1 cellular context compared by ENCODE assay signal in the genomic region with DNA sequence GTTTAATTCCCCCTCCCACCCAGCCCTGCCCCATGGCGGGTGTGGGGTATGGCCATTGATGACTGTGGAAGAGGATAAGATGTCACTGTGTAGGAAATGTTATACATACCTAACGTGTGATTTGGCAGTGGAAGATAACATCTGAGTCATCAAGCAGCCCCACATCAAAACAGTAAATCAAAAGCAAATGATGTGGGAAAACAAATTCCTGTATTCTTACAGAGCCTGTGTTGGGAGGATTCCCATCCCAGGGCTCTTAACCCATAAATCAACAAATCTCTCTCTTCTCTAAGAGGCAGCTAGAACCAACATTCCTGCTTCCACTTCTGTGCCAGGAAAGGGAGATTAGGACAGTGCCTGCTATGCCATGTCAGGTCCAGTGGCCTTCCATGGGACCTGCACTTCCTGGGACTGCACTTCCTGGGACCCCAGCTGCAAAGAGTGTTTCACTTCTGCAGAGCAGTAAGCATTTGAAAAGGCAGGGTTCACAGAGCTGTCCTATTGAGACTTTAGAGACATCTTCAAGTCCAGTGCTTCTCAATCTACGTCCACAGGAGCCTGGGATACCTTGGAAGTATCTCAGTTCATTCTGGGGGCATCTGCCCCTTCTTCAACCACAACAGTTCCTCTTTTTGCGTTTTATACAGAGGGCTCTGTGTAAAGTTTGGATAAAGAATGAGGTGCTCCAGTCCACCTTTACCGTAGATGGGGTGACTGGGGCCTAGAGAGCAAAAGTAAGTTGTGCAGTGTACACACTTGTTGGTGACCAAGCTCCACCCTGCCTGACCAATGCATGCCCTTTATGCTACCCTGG.
TF ChIP-seq lines count a peak whose summit lies in the region.

No MANE protein-coding gene starts in this region.

TF ChIP-seq in SK-N-SH, 30 proteins besides CTCF, POLR2A, EP300 and RAD21 (continued from another document):
- TF ChIP-seq REST (IDR thresholded peaks at IDR 0.05; ENCODE audit: low read depth, low read length) (0 out of 2 replicates have a peak, but pooled peaks have one; percentile 64), TCF12 (IDR thresholded peaks at IDR 0.05) (peak; percentile 99), JUND (IDR thresholded peaks at IDR 0.05) (peak; percentile 100), FOSL2 (IDR thresholded peaks at IDR 0.05; ENCODE audit: borderline replicate concordance, low read depth) (peak; percentile 100), MXI1 (IDR thresholded peaks at IDR 0.05; ENCODE audit: low read depth, low read length) (no peak), SIN3A (IDR thresholded peaks at IDR 0.05; ENCODE audit: borderline replicate concordance, low read depth, low read length) (peak; percentile 95), POLR2AphosphoS5 (IDR thresholded peaks at IDR 0.05; ENCODE audit: low read depth, low read length) (peak; percentile 95), USF1 (IDR thresholded peaks at IDR 0.05; ENCODE audit: borderline replicate concordance, low read depth) (0 out of 2 replicates have a peak, but pooled peaks have one; percentile 35), IRF3 (IDR thresholded peaks at IDR 0.05; ENCODE audit: low read depth, low read length) (no peak), FOXJ3 (CRISPR knock-in tag; IDR thresholded peaks at IDR 0.05) (no peak), YY1 (IDR thresholded peaks at IDR 0.05; ENCODE audit: low read depth) (no peak), GABPA (IDR thresholded peaks at IDR 0.05; ENCODE audit: low read depth) (0 out of 2 replicates have a peak, but pooled peaks have one; percentile 31), MEF2A (IDR thresholded peaks at IDR 0.05; ENCODE audit: borderline replicate concordance, low read depth) (peak; percentile 73; the same call in 1 of the 2 replicates), SMC3 (IDR thresholded peaks at IDR 0.05; ENCODE audit: low read depth, low read length) (no peak), RFX5 (IDR thresholded peaks at IDR 0.05; ENCODE audit: low read length) (no peak), GATA2 (CRISPR knock-in tag; IDR thresholded peaks at IDR 0.05) (no peak), TAF1 (IDR thresholded peaks at IDR 0.05; ENCODE audit: borderline replicate concordance, low read depth, low read length) (0 out of 2 replicates have a peak, but pooled peaks have one; percentile 39), EZH2phosphoT487 (IDR thresholded peaks at IDR 0.05; ENCODE audit: borderline replicate concordance, low read depth) (no peak), NFIC (IDR thresholded peaks at IDR 0.05; ENCODE audit: borderline replicate concordance) (peak; percentile 98), RCOR1 (IDR thresholded peaks at IDR 0.05; ENCODE audit: low read length) (no peak), FOXM1 (IDR thresholded peaks at IDR 0.05; ENCODE audit: low read depth) (peak; percentile 85; the same call in 1 of the 2 replicates)
- TF ChIP-seq, protein P1, sequence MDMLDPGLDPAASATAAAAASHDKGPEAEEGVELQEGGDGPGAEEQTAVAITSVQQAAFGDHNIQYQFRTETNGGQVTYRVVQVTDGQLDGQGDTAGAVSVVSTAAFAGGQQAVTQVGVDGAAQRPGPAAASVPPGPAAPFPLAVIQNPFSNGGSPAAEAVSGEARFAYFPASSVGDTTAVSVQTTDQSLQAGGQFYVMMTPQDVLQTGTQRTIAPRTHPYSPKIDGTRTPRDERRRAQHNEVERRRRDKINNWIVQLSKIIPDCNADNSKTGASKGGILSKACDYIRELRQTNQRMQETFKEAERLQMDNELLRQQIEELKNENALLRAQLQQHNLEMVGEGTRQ (IDR thresholded peaks at IDR 0.05; ENCODE audit: borderline replicate concordance, low read depth, low read length): no peak
- TF ChIP-seq, protein P2, sequence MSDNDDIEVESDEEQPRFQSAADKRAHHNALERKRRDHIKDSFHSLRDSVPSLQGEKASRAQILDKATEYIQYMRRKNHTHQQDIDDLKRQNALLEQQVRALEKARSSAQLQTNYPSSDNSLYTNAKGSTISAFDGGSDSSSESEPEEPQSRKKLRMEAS (IDR thresholded peaks at IDR 0.05; ENCODE audit: low read depth): peak; percentile 75; the same call in 1 of the 2 replicates
